10 cellular contexts compared by ENCODE assay signal in the genomic region with DNA sequence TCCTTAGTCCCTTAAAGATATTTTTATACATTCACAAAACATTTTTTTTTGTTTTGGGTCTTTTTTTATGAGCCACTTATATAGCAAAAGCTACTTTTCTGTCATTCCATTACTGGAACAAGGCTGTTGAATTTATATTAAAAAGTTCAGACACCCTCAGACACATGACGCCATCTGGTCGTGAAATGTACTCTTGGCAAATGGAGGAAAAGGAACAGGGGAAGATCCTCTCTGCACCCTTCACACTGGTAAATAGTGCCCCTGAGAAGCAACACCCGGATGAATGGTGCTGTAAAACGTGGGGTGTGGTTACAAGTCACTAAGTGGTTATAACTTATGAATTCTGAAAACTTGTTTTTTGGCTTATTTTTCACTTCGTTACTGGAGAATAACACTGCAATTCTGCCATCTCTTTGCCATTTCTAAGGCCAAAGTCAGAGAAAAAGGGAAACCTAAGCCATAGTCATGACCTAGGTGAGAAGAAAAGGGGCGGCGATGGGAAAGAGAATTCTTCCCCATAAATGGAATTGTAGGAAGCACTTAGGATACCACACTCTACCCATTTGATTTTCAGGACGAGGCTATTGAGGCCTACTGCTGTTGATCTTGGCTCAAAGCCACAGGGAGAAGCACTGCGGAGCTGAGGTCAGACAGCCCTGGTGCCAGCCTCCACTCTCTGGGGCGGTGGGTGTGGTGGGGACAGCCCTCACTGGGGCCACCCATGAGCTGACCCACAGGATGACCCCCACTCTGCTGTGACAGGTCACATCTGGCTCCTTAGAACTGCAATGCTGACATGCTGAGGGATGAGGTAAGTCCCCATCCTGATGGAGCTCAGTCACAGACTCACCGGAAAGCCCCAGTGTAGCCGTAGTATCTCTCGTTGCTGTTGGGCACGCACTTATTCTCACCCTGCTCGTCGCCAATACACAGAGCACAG. TPM values are rescaled to one million over a fixed set of nuclear protein-coding genes. Genes with fewer than 3 reads are reported as not detected.
DNase-seq lines count a peak whose midpoint lies in the region; ATAC-seq, FAIRE-seq and TF ChIP-seq lines count a peak whose summit lies in the region.
"Had no signal": no experiment of that assay in that cellular context is flagged by ENCODE, and none has a peak within 500 bp of the region (broad histone marks: within the 10 kb centered on the region; RNA-seq: fewer than 3 reads in every experiment).

No MANE protein-coding gene starts in this region.

- H3K27me3 Mint-ChIP-seq in activated CD4-positive, alpha-beta T cell treated with anti-CD3 and anti-CD28 coated beads, Interleukin-2, amount 10 ng/mL, durations not matched to agents 24 days and 14 days, result peaks cover 7% of the 10 kb centered on the region
- H3K27me3 Mint-ChIP-seq in activated CD4-positive, alpha-beta T cell treated with anti-CD3 and anti-CD28 coated beads for 36 hours, result no peaks in the 10 kb centered on the region
- peaks cover 15% of the 10 kb centered on the region for H3K27me3 Mint-ChIP-seq in activated CD8-positive, alpha-beta T cell treated with anti-CD3 and anti-CD28 coated beads, Interleukin-2, amount 10 ng/mL, durations not matched to agents 7 days and 5 days (ENCODE audit: low read depth)
- H3K27me3 Mint-ChIP-seq: CD4-positive, CD25-positive, alpha-beta regulatory T cell had no signal

- no peaks in the 10 kb centered on the region; the same call in 1 of the 2 replicates for H3K23me2 ChIP-seq in H1 (ENCODE audit: low read depth, low read length)

- peak; percentile 55 to 66 for TF ChIP-seq RAD21 in H1 (IDR thresholded peaks at IDR 0.05 in 1 of 2, conservative IDR thresholded peaks at IDR 0.05 in 1 of 2; ENCODE audit: low read depth in 2 of 2, low read length in 2 of 2)

- H3K36me3 ChIP-seq in H1 (ENCODE audit: control insufficient read depth in 2 of 4, insufficient read depth in 4 of 4, low read length in 3 of 4), result no peaks in the 10 kb centered on the region

- H3K23ac ChIP-seq in H1 (ENCODE audit: insufficient read length), result no peak overlapping the region

- intact Hi-C loops in activated CD4-positive, alpha-beta T cell treated with anti-CD3 and anti-CD28 coated beads, Interleukin-2, amount 10 ng/mL, durations not matched to agents 24 days and 14 days (cut with micrococcal nuclease), result loop anchor here (5.0 kb wide), 3 partner anchors 236 to 501 kb away; partner anchors contain the start of genes CCR1 and CXCR6
- intact Hi-C loops in activated CD4-positive, alpha-beta T cell treated with anti-CD3 and anti-CD28 coated beads for 36 hours (cut with DNase I, micrococcal nuclease), result no loop called here
- intact Hi-C loops in sciatic nerve (cut with DNase I), result no loop called here

- H3K14ac ChIP-seq in H1 (ENCODE audit: insufficient read length), result no peak overlapping the region

- no peak overlapping the region for H4K8ac ChIP-seq in H1 (ENCODE audit: extremely low read depth, insufficient read depth, low read length)

- WGBS in H1 (ENCODE audit: extremely low coverage in 1 of 2, insufficient coverage in 1 of 2, insufficient read length in 1 of 2, insufficient replicate concordance in 2 of 2, low coverage in 1 of 2, low lambda C conversion rate in 2 of 2, missing lambda C conversion rate in 1 of 2), 2 experiments, result 78% methylated on average over 16 of the region's 16 CpGs; no CpG with 5 or more reads in 1 of the 2 experiments

- H3K56ac ChIP-seq in H1 (replicated peaks; ENCODE audit: insufficient read length, low read depth, low read length), result no peak overlapping the region

- no peak overlapping the region for H4K5ac ChIP-seq in H1 (ENCODE audit: insufficient read length, low read depth, low read length)

- H3K4me3 ChIP-seq in H1 (ENCODE audit: extremely low read depth in 1 of 4, insufficient read depth in 2 of 4, low read depth in 3 of 4, low read length in 4 of 4), result no peak overlapping the region

- peaks cover 25% of the 10 kb centered on the region for H3K4me1 Mint-ChIP-seq in activated CD4-positive, alpha-beta T cell treated with anti-CD3 and anti-CD28 coated beads, Interleukin-2, amount 10 ng/mL, durations not matched to agents 24 days and 14 days
- peaks cover 19% of the 10 kb centered on the region for H3K4me1 Mint-ChIP-seq in activated CD4-positive, alpha-beta T cell treated with anti-CD3 and anti-CD28 coated beads for 36 hours
- H3K4me1 Mint-ChIP-seq in activated CD8-positive, alpha-beta T cell treated with anti-CD3 and anti-CD28 coated beads, Interleukin-2, amount 10 ng/mL, durations not matched to agents 7 days and 5 days (ENCODE audit: low read depth), result peaks cover 40% of the 10 kb centered on the region

- POLR2A ChIA-PET in activated CD4-positive, alpha-beta T cell treated with anti-CD3 and anti-CD28 coated beads for 36 hours (lab: Charles Lee), result interaction anchor here (0.6 kb wide), 1 partner anchor 1156 kb away, joined by 8 read pairs; no protein-coding TSS in a partner anchor
- POLR2A ChIA-PET in H1 (lab: Charles Lee; ENCODE audit: partially characterized antibody), result interaction anchor here (0.8 kb wide), 1 partner anchor 9 kb away, joined by 3 read pairs; no protein-coding TSS in a partner anchor
- POLR2A ChIA-PET in activated CD8-positive, alpha-beta T cell treated with anti-CD3 and anti-CD28 coated beads, Interleukin-2, amount 10 ng/mL, durations not matched to agents 7 days and 5 days (lab: Charles Lee), result interaction anchor here (0.7 kb wide), 1 partner anchor 72 kb away, joined by 3 read pairs; the partner anchor contains the start of gene CCR5

- no peaks in the 10 kb centered on the region for H4K20me1 ChIP-seq in H1 (replicated peaks in 1 of 2; ENCODE audit: control insufficient read depth in 1 of 2, insufficient read depth in 2 of 2, low read length in 2 of 2)

- CTCF ChIA-PET in activated CD4-positive, alpha-beta T cell treated with anti-CD3 and anti-CD28 coated beads for 36 hours (lab: Charles Lee), result interaction anchor here (0.6 to 0.7 kb wide), 2 partner anchors 59 to 226 kb away, joined by 3 read pairs; no protein-coding TSS in a partner anchor
- CTCF ChIA-PET in H1 (lab: Charles Lee; ENCODE audit: partially characterized antibody), result interaction anchor here (0.6 to 4.2 kb wide), 17 partner anchors 10 to 278 kb away, joined by 3 to 22 read pairs (median 3); partner anchors contain the start of gene CCR2
- CTCF ChIA-PET in activated CD8-positive, alpha-beta T cell treated with anti-CD3 and anti-CD28 coated beads, Interleukin-2, amount 10 ng/mL, durations not matched to agents 7 days and 5 days (lab: Charles Lee), result interaction anchor here (3.1 kb wide), 1 partner anchor 46 kb away, joined by 13 read pairs; no protein-coding TSS in a partner anchor

- H2BK120ac ChIP-seq in H1 (replicated peaks; ENCODE audit: low read depth, low read length), result no peak overlapping the region

- H3K79me2 ChIP-seq in H1 (ENCODE audit: control insufficient read depth in 1 of 2, insufficient read depth in 2 of 2, low read length in 2 of 2), result no peaks in the 10 kb centered on the region

- H3K27ac ChIP-seq in H1 (ENCODE audit: low read depth, low read length), result no peak overlapping the region

- FAIRE-seq in H1 (lab: Jason Lieb, UNC), result no peak

- H3K18ac ChIP-seq in H1 (ENCODE audit: extremely low read depth, low read length), result no peak overlapping the region

- H3K27me3 ChIP-seq in H1 (replicated peaks in 1 of 4; ENCODE audit: control insufficient read depth in 3 of 4, extremely low read depth in 1 of 4, insufficient read depth in 3 of 4, low read length in 3 of 4), result no peaks in the 10 kb centered on the region

- no peak overlapping the region for H2BK15ac ChIP-seq in H1 (ENCODE audit: low read length)

- peak; percentile 85 for DNase-seq in activated CD4-positive, alpha-beta T cell treated with anti-CD3 and anti-CD28 coated beads, Interleukin-2, amount 10 ng/mL, durations not matched to agents 24 days and 14 days
- DNase-seq in activated CD4-positive, alpha-beta T cell treated with anti-CD3 and anti-CD28 coated beads for 36 hours, result no peak
- DNase-seq in NOMO-1 treated with DMSO at 0.1 percent for 48 hours (lab: John Stamatoyannopoulos, UW; ENCODE audit: unreplicated experiment), result peak; percentile 16
- DNase-seq in H1 (ENCODE audit: low read depth in 1 of 2, low spot score in 2 of 2), result no peak
- DNase-seq in sciatic nerve (ENCODE audit: low spot score), result no peak
- DNase-seq in activated CD8-positive, alpha-beta T cell treated with anti-CD3 and anti-CD28 coated beads, Interleukin-2, amount 10 ng/mL, durations not matched to agents 7 days and 5 days, result no peak

- no peak overlapping the region for H2BK12ac ChIP-seq in H1 (ENCODE audit: low read depth, low read length)

- ATAC-seq in activated CD4-positive, alpha-beta T cell treated with anti-CD3 and anti-CD28 coated beads for 36 hours, result no peak
- ATAC-seq in sciatic nerve (peak; percentile 39), GM18505 (IDR thresholded peaks at IDR 0.05; ENCODE audit: unreplicated experiment) (no peak), GM19023 (IDR thresholded peaks at IDR 0.05; ENCODE audit: unreplicated experiment) (no peak)
- ATAC-seq in activated CD8-positive, alpha-beta T cell treated with anti-CD3 and anti-CD28 coated beads, Interleukin-2, amount 10 ng/mL, durations not matched to agents 7 days and 5 days, result no peak

- H2BK20ac ChIP-seq in H1 (ENCODE audit: low read length), result no peak overlapping the region

- H2BK5ac ChIP-seq in H1 (ENCODE audit: low read depth, low read length), result no peak overlapping the region

- H3K9me3 ChIP-seq in H1 (ENCODE audit: insufficient read depth in 2 of 2, low read depth in 1 of 2, low read length in 1 of 2), result no peaks in the 10 kb centered on the region

- no peak for TF ChIP-seq EP300 in H1 (IDR thresholded peaks at IDR 0.05; ENCODE audit: borderline replicate concordance in 1 of 2, low read depth in 2 of 2, low read length in 2 of 2)

- no peak overlapping the region for H2AK5ac ChIP-seq in H1 (ENCODE audit: low read depth, low read length)

- no peak overlapping the region for H3K27ac Mint-ChIP-seq in activated CD4-positive, alpha-beta T cell treated with anti-CD3 and anti-CD28 coated beads, Interleukin-2, amount 10 ng/mL, durations not matched to agents 24 days and 14 days
- no peak overlapping the region for H3K27ac Mint-ChIP-seq in activated CD4-positive, alpha-beta T cell treated with anti-CD3 and anti-CD28 coated beads for 36 hours
- H3K27ac Mint-ChIP-seq in activated CD8-positive, alpha-beta T cell treated with anti-CD3 and anti-CD28 coated beads, Interleukin-2, amount 10 ng/mL, durations not matched to agents 7 days and 5 days, result no peak overlapping the region

- no peak overlapping the region for H2AFZ ChIP-seq in H1 (ENCODE audit: low read length)

- H3K9ac ChIP-seq in H1 (replicated peaks in 1 of 4; ENCODE audit: extremely low read depth in 1 of 4, low read depth in 3 of 4, low read length in 3 of 4), result no peak overlapping the region

- peak in 2 of 3 experiments; percentile 44 to 57; a peak in 2 of 4 replicates for TF ChIP-seq CTCF in H1 (IDR thresholded peaks at IDR 0.05; ENCODE audit: control extremely low read depth in 1 of 3, insufficient read depth in 1 of 3, low read depth in 1 of 3, low read length in 3 of 3)

- no peaks in the 10 kb centered on the region for H3K79me1 ChIP-seq in H1 (ENCODE audit: low read depth, low read length)

- no peak for TF ChIP-seq POLR2A in H1 (IDR thresholded peaks at IDR 0.05; ENCODE audit: control extremely low read depth in 1 of 2, low read depth in 2 of 2, low read length in 2 of 2)
- no peak for TF ChIP-seq POLR2A in GM18505 (IDR thresholded peaks at IDR 0.05; ENCODE audit: borderline replicate concordance, extremely low read depth, insufficient read depth, insufficient read length)

- no peak overlapping the region for H3K4me2 ChIP-seq in H1 (ENCODE audit: insufficient read depth in 1 of 2, low read depth in 2 of 2, low read length in 2 of 2)

- H3K4me3 Mint-ChIP-seq in activated CD4-positive, alpha-beta T cell treated with anti-CD3 and anti-CD28 coated beads, Interleukin-2, amount 10 ng/mL, durations not matched to agents 24 days and 14 days, result no peak overlapping the region
- no peak overlapping the region for H3K4me3 Mint-ChIP-seq in activated CD4-positive, alpha-beta T cell treated with anti-CD3 and anti-CD28 coated beads for 36 hours
- H3K4me3 Mint-ChIP-seq in activated CD8-positive, alpha-beta T cell treated with anti-CD3 and anti-CD28 coated beads, Interleukin-2, amount 10 ng/mL, durations not matched to agents 7 days and 5 days, result no peak overlapping the region
- H3K4me3 Mint-ChIP-seq: CD4-positive, CD25-positive, alpha-beta regulatory T cell had no signal

- no peak overlapping the region for H3K4ac ChIP-seq in H1 (replicated peaks; ENCODE audit: insufficient read length, low read depth, low read length)

- no peak overlapping the region for H4K91ac ChIP-seq in H1 (replicated peaks; ENCODE audit: insufficient read length, low read length)

- H3K9me3 Mint-ChIP-seq in activated CD4-positive, alpha-beta T cell treated with anti-CD3 and anti-CD28 coated beads, Interleukin-2, amount 10 ng/mL, durations not matched to agents 24 days and 14 days, result no peaks in the 10 kb centered on the region
- H3K9me3 Mint-ChIP-seq in activated CD4-positive, alpha-beta T cell treated with anti-CD3 and anti-CD28 coated beads for 36 hours (ENCODE audit: low read depth), result no peaks in the 10 kb centered on the region
- H3K9me3 Mint-ChIP-seq in activated CD8-positive, alpha-beta T cell treated with anti-CD3 and anti-CD28 coated beads, Interleukin-2, amount 10 ng/mL, durations not matched to agents 7 days and 5 days (ENCODE audit: insufficient read depth), result no peaks in the 10 kb centered on the region

- H3K36me3 Mint-ChIP-seq in activated CD4-positive, alpha-beta T cell treated with anti-CD3 and anti-CD28 coated beads, Interleukin-2, amount 10 ng/mL, durations not matched to agents 24 days and 14 days (ENCODE audit: low read depth), result no peaks in the 10 kb centered on the region
- H3K36me3 Mint-ChIP-seq in activated CD4-positive, alpha-beta T cell treated with anti-CD3 and anti-CD28 coated beads for 36 hours (ENCODE audit: low read depth), result no peaks in the 10 kb centered on the region
- no peaks in the 10 kb centered on the region for H3K36me3 Mint-ChIP-seq in activated CD8-positive, alpha-beta T cell treated with anti-CD3 and anti-CD28 coated beads, Interleukin-2, amount 10 ng/mL, durations not matched to agents 7 days and 5 days (ENCODE audit: low read depth)
- H3K36me3 Mint-ChIP-seq: CD4-positive, CD25-positive, alpha-beta regulatory T cell had no signal

- H3K4me1 ChIP-seq in H1 (replicated peaks in 1 of 4; ENCODE audit: control insufficient read depth in 3 of 4, insufficient read depth in 4 of 4, low read length in 3 of 4), result peaks cover 0 to 5% (median 2%) of the 10 kb centered on the region in 4 experiments; a peak in 4 of 7 replicates

RNA-seq across cellular contexts. Expression of gene LTF, which starts 21.8 kb away (rescaled TPM):
- not detected in 2 replicates for total RNA-seq in activated CD4-positive, alpha-beta T cell treated with anti-CD3 and anti-CD28 coated beads, Interleukin-2, amount 10 ng/mL, durations not matched to agents 24 days and 14 days
- total RNA-seq in activated CD4-positive, alpha-beta T cell treated with anti-CD3 and anti-CD28 coated beads for 36 hours, result not detected
- total RNA-seq in H1 (2021; fragmentation: NEBNext Ultra II Directional; extraction: Animal tissue kit (Norgen Biotek cat#: 25700)), result 0.80 and 0.99 TPM in 2 replicates
- 0.23 and 0.36 TPM in 2 replicates for polyA plus RNA-seq in H1 (2011; rRNA removed)
- polyA plus RNA-seq in H1 (2011; cell fraction: cytosol; rRNA removed), result 0.36 TPM
- polyA plus RNA-seq in H1 (2011; cell fraction: nucleus; rRNA removed), result 0.76 TPM
- polyA plus RNA-seq in H1 (2012, experiment 1 of 2), result 0.41 to 0.60 TPM (median 0.47 TPM) in 4 replicates
- polyA plus RNA-seq in H1 (2012, experiment 2 of 2), result 0.66 TPM
- 0.55 TPM for polyA plus RNA-seq in H1 (2013, experiment 1 of 2)
- 0.50 TPM for polyA plus RNA-seq in H1 (2013, experiment 2 of 2)
- 0.28 and 0.93 TPM in 2 replicates for polyA minus RNA-seq in H1 (2011; rRNA and poly(A)+ RNA removed)
- polyA minus RNA-seq in H1 (2011; cell fraction: cytosol; rRNA and poly(A)+ RNA removed), result 1.7 TPM
- not detected for polyA minus RNA-seq in H1 (2011; cell fraction: nucleus; rRNA and poly(A)+ RNA removed)
- 11.3 TPM for total RNA-seq in sciatic nerve
- total RNA-seq in activated CD8-positive, alpha-beta T cell treated with anti-CD3 and anti-CD28 coated beads, Interleukin-2, amount 10 ng/mL, durations not matched to agents 7 days and 5 days, result not detected
- total RNA-seq: CD4-positive, CD25-positive, alpha-beta regulatory T cell; kidney epithelial cell had no signal
- polyA plus RNA-seq: CD4-positive, CD25-positive, alpha-beta regulatory T cell had no signal

RNA-seq across cellular contexts. Expression of gene CCRL2, which starts 35.8 kb away (rescaled TPM):
- total RNA-seq in activated CD4-positive, alpha-beta T cell treated with anti-CD3 and anti-CD28 coated beads, Interleukin-2, amount 10 ng/mL, durations not matched to agents 24 days and 14 days, result 1.7 and 1.9 TPM in 2 replicates
- total RNA-seq in activated CD4-positive, alpha-beta T cell treated with anti-CD3 and anti-CD28 coated beads for 36 hours, result 1 to 10 TPM; 1.0 to 1.3 TPM
- not detected in 2 replicates for total RNA-seq in H1 (2021; fragmentation: NEBNext Ultra II Directional; extraction: Animal tissue kit (Norgen Biotek cat#: 25700))
- polyA plus RNA-seq in H1 (2011; rRNA removed), result not detected in 2 replicates
- polyA plus RNA-seq in H1 (2011; cell fraction: cytosol; rRNA removed), result not detected
- not detected for polyA plus RNA-seq in H1 (2011; cell fraction: nucleus; rRNA removed)
- not detected in 4 replicates for polyA plus RNA-seq in H1 (2012, experiment 1 of 2)
- polyA plus RNA-seq in H1 (2012, experiment 2 of 2), result not detected
- polyA plus RNA-seq in H1 (2013, experiment 1 of 2), result not detected
- polyA plus RNA-seq in H1 (2013, experiment 2 of 2), result not detected
- not detected in 2 replicates for polyA minus RNA-seq in H1 (2011; rRNA and poly(A)+ RNA removed)
- not detected for polyA minus RNA-seq in H1 (2011; cell fraction: cytosol; rRNA and poly(A)+ RNA removed)
- not detected for polyA minus RNA-seq in H1 (2011; cell fraction: nucleus; rRNA and poly(A)+ RNA removed)
- 4.7 TPM for total RNA-seq in sciatic nerve
- 10 to 100 TPM; 10.1 to 11.2 TPM for total RNA-seq in activated CD8-positive, alpha-beta T cell treated with anti-CD3 and anti-CD28 coated beads, Interleukin-2, amount 10 ng/mL, durations not matched to agents 7 days and 5 days

RNA-seq across cellular contexts. Expression of gene RTP3, which starts 54.9 kb away (rescaled TPM):
- total RNA-seq in activated CD4-positive, alpha-beta T cell treated with anti-CD3 and anti-CD28 coated beads, Interleukin-2, amount 10 ng/mL, durations not matched to agents 24 days and 14 days, result not detected in 2 replicates
- not detected for total RNA-seq in activated CD4-positive, alpha-beta T cell treated with anti-CD3 and anti-CD28 coated beads for 36 hours
- 0.33 TPM in 1 of 2 replicates, not detected in the other for total RNA-seq in H1 (2021; fragmentation: NEBNext Ultra II Directional; extraction: Animal tissue kit (Norgen Biotek cat#: 25700))
- polyA plus RNA-seq in H1 (2011; rRNA removed), result 0.06 and 0.08 TPM in 2 replicates
- polyA plus RNA-seq in H1 (2011; cell fraction: cytosol; rRNA removed), result 0.05 TPM
- not detected for polyA plus RNA-seq in H1 (2011; cell fraction: nucleus; rRNA removed)
- polyA plus RNA-seq in H1 (2012, experiment 1 of 2), result 0.13 to 0.17 TPM (median 0.13 TPM) in 3 of 4 replicates, not detected in the other
- 0.13 TPM for polyA plus RNA-seq in H1 (2012, experiment 2 of 2)
- 0.10 TPM for polyA plus RNA-seq in H1 (2013, experiment 1 of 2)
- polyA plus RNA-seq in H1 (2013, experiment 2 of 2), result not detected
- not detected in 2 replicates for polyA minus RNA-seq in H1 (2011; rRNA and poly(A)+ RNA removed)
- polyA minus RNA-seq in H1 (2011; cell fraction: cytosol; rRNA and poly(A)+ RNA removed), result not detected
- polyA minus RNA-seq in H1 (2011; cell fraction: nucleus; rRNA and poly(A)+ RNA removed), result not detected
- not detected for total RNA-seq in sciatic nerve
- total RNA-seq in activated CD8-positive, alpha-beta T cell treated with anti-CD3 and anti-CD28 coated beads, Interleukin-2, amount 10 ng/mL, durations not matched to agents 7 days and 5 days, result not detected
- total RNA-seq: CD4-positive, CD25-positive, alpha-beta regulatory T cell; kidney epithelial cell had no signal
- polyA plus RNA-seq: CD4-positive, CD25-positive, alpha-beta regulatory T cell had no signal

Comparison
In these comparisons a context has a peak if more than half of its experiments do, and no peak if none do; other contexts are left out.
1. DNase-seq: peak in activated CD4-positive, alpha-beta T cell treated with anti-CD3 and anti-CD28 coated beads, Interleukin-2, amount 10 ng/mL, durations not matched to agents 24 days and 14 days (single experiment) and NOMO-1 treated with DMSO at 0.1 percent for 48 hours (single experiment); none in activated CD4-positive, alpha-beta T cell treated with anti-CD3 and anti-CD28 coated beads for 36 hours (single experiment), H1 (0 of 2), sciatic nerve (single experiment) and activated CD8-positive, alpha-beta T cell treated with anti-CD3 and anti-CD28 coated beads, Interleukin-2, amount 10 ng/mL, durations not matched to agents 7 days and 5 days (single experiment).